ENCODE assay signal across 23 cellular contexts in genomic region chr16:87700406-87701065, GRCh38.
A peak's percentile ranks its signal among the peaks of the same experiment; 100 is the strongest.
DNase-seq lines count a peak whose midpoint lies in the region; ATAC-seq, FAIRE-seq and TF ChIP-seq lines count a peak whose summit lies in the region.
"Had no signal": no experiment of that assay in that cellular context is flagged by ENCODE, and none has a peak within 500 bp of the region (broad histone marks: within the 10 kb centered on the region; RNA-seq: fewer than 3 reads in every experiment).

No MANE protein-coding gene starts in this region.

- peaks cover 53% of the 10 kb centered on the region for H3K4me1 Mint-ChIP-seq in activated naive CD4-positive, alpha-beta T cell treated with anti-CD3 and anti-CD28 coated beads, Interleukin-2, amount 10 ng/mL, durations not matched to agents 7 days and 5 days
- peaks cover 15% of the 10 kb centered on the region for H3K4me1 Mint-ChIP-seq in T-helper 2 cell treated with Interferon-gamma antibody and Interleukin-4, amounts not matched to agents 5 μg/mL and 100 μg/mL, for 36 hours (ENCODE audit: low read depth)
- peaks cover 49% of the 10 kb centered on the region for H3K4me1 Mint-ChIP-seq in central memory CD8-positive, alpha-beta T cell

- peak overlapping the region; percentile 26 for H3K4me3 Mint-ChIP-seq in activated naive CD4-positive, alpha-beta T cell treated with anti-CD3 and anti-CD28 coated beads, Interleukin-2, amount 10 ng/mL, durations not matched to agents 7 days and 5 days
- no peak overlapping the region for H3K4me3 Mint-ChIP-seq in T-helper 2 cell treated with Interferon-gamma antibody and Interleukin-4, amounts not matched to agents 5 μg/mL and 100 μg/mL, for 36 hours
- peak overlapping the region; percentile 34 for H3K4me3 Mint-ChIP-seq in central memory CD8-positive, alpha-beta T cell
- H3K4me3 Mint-ChIP-seq: nephron, type B pancreatic cell had no signal

- peaks cover 24% of the 10 kb centered on the region for H3K36me3 Mint-ChIP-seq in activated naive CD4-positive, alpha-beta T cell treated with anti-CD3 and anti-CD28 coated beads, Interleukin-2, amount 10 ng/mL, durations not matched to agents 7 days and 5 days
- peaks cover 18% of the 10 kb centered on the region for H3K36me3 Mint-ChIP-seq in T-helper 2 cell treated with Interferon-gamma antibody and Interleukin-4, amounts not matched to agents 5 μg/mL and 100 μg/mL, for 36 hours (ENCODE audit: low read depth)
- H3K36me3 Mint-ChIP-seq in central memory CD8-positive, alpha-beta T cell (ENCODE audit: insufficient read depth) = peaks cover 24% of the 10 kb centered on the region
- H3K36me3 Mint-ChIP-seq: type B pancreatic cell had no signal

- CTCF ChIA-PET in activated naive CD4-positive, alpha-beta T cell treated with anti-CD3 and anti-CD28 coated beads, Interleukin-2, amount 10 ng/mL, durations not matched to agents 7 days and 5 days (lab: Charles Lee) = no interaction called here

- TF ChIP-seq POLR2A in H54 (IDR thresholded peaks at IDR 0.05; ENCODE audit: low read depth, low read length) = no peak

- no peak for FAIRE-seq in H54 (lab: Jason Lieb, UNC)
- FAIRE-seq: GM18507 had no signal

- H3K27me3 Mint-ChIP-seq in activated naive CD4-positive, alpha-beta T cell treated with anti-CD3 and anti-CD28 coated beads, Interleukin-2, amount 10 ng/mL, durations not matched to agents 7 days and 5 days = no peaks in the 10 kb centered on the region
- H3K27me3 Mint-ChIP-seq in T-helper 2 cell treated with Interferon-gamma antibody and Interleukin-4, amounts not matched to agents 5 μg/mL and 100 μg/mL, for 36 hours (ENCODE audit: low read depth) = no peaks in the 10 kb centered on the region
- no peaks in the 10 kb centered on the region for H3K27me3 Mint-ChIP-seq in central memory CD8-positive, alpha-beta T cell
- H3K27me3 Mint-ChIP-seq: type B pancreatic cell had no signal

- no peak for ATAC-seq in central memory CD8-positive, alpha-beta T cell (replicated peaks; ENCODE audit: extremely low read depth, poor library complexity, severe bottlenecking)
- ATAC-seq in GM19023 (IDR thresholded peaks at IDR 0.05; ENCODE audit: unreplicated experiment) (no peak), HG03039 (IDR thresholded peaks at IDR 0.05; ENCODE audit: unreplicated experiment) (no peak)
- ATAC-seq: heart right ventricle, left lung, right cardiac atrium had no signal

- peak overlapping the region; percentile 92 for H3K27ac Mint-ChIP-seq in activated naive CD4-positive, alpha-beta T cell treated with anti-CD3 and anti-CD28 coated beads, Interleukin-2, amount 10 ng/mL, durations not matched to agents 7 days and 5 days
- peak overlapping the region; percentile 41 for H3K27ac Mint-ChIP-seq in T-helper 2 cell treated with Interferon-gamma antibody and Interleukin-4, amounts not matched to agents 5 μg/mL and 100 μg/mL, for 36 hours
- H3K27ac Mint-ChIP-seq in central memory CD8-positive, alpha-beta T cell (ENCODE audit: low read depth) = peak overlapping the region; percentile 55
- H3K27ac Mint-ChIP-seq: nephron had no signal

- no peaks in the 10 kb centered on the region for H3K9me3 Mint-ChIP-seq in activated naive CD4-positive, alpha-beta T cell treated with anti-CD3 and anti-CD28 coated beads, Interleukin-2, amount 10 ng/mL, durations not matched to agents 7 days and 5 days
- H3K9me3 Mint-ChIP-seq in T-helper 2 cell treated with Interferon-gamma antibody and Interleukin-4, amounts not matched to agents 5 μg/mL and 100 μg/mL, for 36 hours = no peaks in the 10 kb centered on the region
- H3K9me3 Mint-ChIP-seq in central memory CD8-positive, alpha-beta T cell = no peaks in the 10 kb centered on the region
- H3K9me3 Mint-ChIP-seq: nephron, type B pancreatic cell had no signal

- TF ChIP-seq CTCF in GM13977 (IDR thresholded peaks at IDR 0.05; ENCODE audit: extremely low read depth, insufficient read depth, missing control alignments) = no peak

- in situ Hi-C loops in GM13977 (cut with MboI; ENCODE audit: low pct_unique_long_range_greater_than_20kb, low sequenced_read_pairs, unreplicated experiment) = no loop called here

- DNase-seq in activated naive CD4-positive, alpha-beta T cell treated with anti-CD3 and anti-CD28 coated beads, Interleukin-2, amount 10 ng/mL, durations not matched to agents 7 days and 5 days = peak; percentile 65
- DNase-seq in activated naive CD4-positive, alpha-beta T cell treated with anti-CD3 and anti-CD28 coated beads, Interleukin-2, amount 50 U/mL, for 16 hours = no peak
- DNase-seq in T-helper 2 cell treated with Interferon-gamma antibody and Interleukin-4, amounts not matched to agents 5 μg/mL and 100 μg/mL, for 36 hours (ENCODE audit: low spot score) = no peak
- DNase-seq in central memory CD8-positive, alpha-beta T cell (ENCODE audit: low spot score in 2 of 2) = no peak
- DNase-seq in GM13977 (ENCODE audit: low spot score) (no peak), H54 (ENCODE audit: insufficient read length, low spot score) (no peak)
- DNase-seq: activated CD4-positive, alpha-beta T cell treated with anti-CD3 and anti-CD28 coated beads for 1 hour; activated effector memory CD4-positive, alpha-beta T cell treated with Interleukin-2 at 50 U/mL for 16 hours; anterior cingulate cortex; dermis blood vessel endothelial cell; DMS 273 treated with DMSO at 0.1 percent for 48 hours; heart right ventricle; left lung; MV-4-11; NCI-H1694; ovary; right cardiac atrium; stimulated activated CD4-positive, alpha-beta T cell treated with anti-CD3 and anti-CD28 coated beads, Interleukin-12 subunit alpha, Interleukin-12 subunit beta, amount 100 ng/mL, for 4 hours had no signal

Comparison
In these comparisons a context has a peak if more than half of its experiments do, and no peak if none do; other contexts are left out.
1. H3K27ac Mint-ChIP-seq: peak in every context shown above with its lines; median percentile 92 in activated naive CD4-positive, alpha-beta T cell treated with anti-CD3 and anti-CD28 coated beads, Interleukin-2, amount 10 ng/mL, durations not matched to agents 7 days and 5 days; 55 in central memory CD8-positive, alpha-beta T cell; 41 in T-helper 2 cell treated with Interferon-gamma antibody and Interleukin-4, amounts not matched to agents 5 μg/mL and 100 μg/mL, for 36 hours.